Comparison of ENCODE assay signal across 1 cellular context in genomic region chr20:63216041-63216848, GRCh38.
TF ChIP-seq lines count a peak whose summit lies in the region.

Gene YTHDF1 (minus strand): TSS chr20:63216131. CDS start chr20:63215892, 239 bp downstream.

TF ChIP-seq in HepG2, 621 proteins besides CTCF, POLR2A, EP300 and RAD21 (continued from another document and continues in another):
- no peak for TF ChIP-seq ZNF646 (CRISPR knock-in tag; IDR thresholded peaks at IDR 0.05)
- TF ChIP-seq ZNF350 (CRISPR knock-in tag; IDR thresholded peaks at IDR 0.05; ENCODE audit: borderline replicate concordance, low read depth) = peak; percentile 84; the same call in 1 of the 2 replicates
- TF ChIP-seq LBX2 (CRISPR knock-in tag; IDR thresholded peaks at IDR 0.05; ENCODE audit: borderline replicate concordance) = peak; percentile 96
- peak; percentile 90 for TF ChIP-seq ZNF441 (CRISPR knock-in tag; IDR thresholded peaks at IDR 0.05; ENCODE audit: borderline replicate concordance)
- TF ChIP-seq ZNF639 (CRISPR knock-in tag; conservative IDR thresholded peaks at IDR 0.05) = peak; percentile 94
- TF ChIP-seq ZFP82 (CRISPR knock-in tag; IDR thresholded peaks at IDR 0.05; ENCODE audit: borderline replicate concordance) = 0 out of 2 replicates have a peak, but pooled peaks have one; percentile 93
- TF ChIP-seq REXO4 (CRISPR knock-in tag; IDR thresholded peaks at IDR 0.05; ENCODE audit: borderline replicate concordance) = peak; percentile 90; the same call in 1 of the 2 replicates
- peak; percentile 99 for TF ChIP-seq PAWR (CRISPR knock-in tag; IDR thresholded peaks at IDR 0.05; ENCODE audit: borderline replicate concordance)
- no peak for TF ChIP-seq ZBTB1 (CRISPR knock-in tag; IDR thresholded peaks at IDR 0.05; ENCODE audit: borderline replicate concordance)
- TF ChIP-seq SP5 (CRISPR knock-in tag; IDR thresholded peaks at IDR 0.05; ENCODE audit: borderline replicate concordance, low read depth) = peak; percentile 99
- TF ChIP-seq NFIB (CRISPR knock-in tag; IDR thresholded peaks at IDR 0.05; ENCODE audit: borderline replicate concordance) = peak; percentile 92
- peak; percentile 42; the same call in 1 of the 2 replicates for TF ChIP-seq JUND (CRISPR knock-in tag; IDR thresholded peaks at IDR 0.05)
- TF ChIP-seq ZNF816 (CRISPR knock-in tag; IDR thresholded peaks at IDR 0.05; ENCODE audit: borderline replicate concordance) = no peak
- TF ChIP-seq ZNF292 (CRISPR knock-in tag; IDR thresholded peaks at IDR 0.05; ENCODE audit: borderline replicate concordance, low read depth) = no peak
- TF ChIP-seq DPF2 (CRISPR knock-in tag; IDR thresholded peaks at IDR 0.05; ENCODE audit: borderline replicate concordance, low read depth) = peak; percentile 65; the same call in 1 of the 2 replicates
- TF ChIP-seq HNF4A (CRISPR knock-in tag; IDR thresholded peaks at IDR 0.05) = no peak
- TF ChIP-seq EED (CRISPR knock-in tag; IDR thresholded peaks at IDR 0.05) = peak; percentile 81
- peak; percentile 82; the same call in 1 of the 2 replicates for TF ChIP-seq RXRA (CRISPR knock-in tag; IDR thresholded peaks at IDR 0.05)
- 0 out of 2 replicates have a peak, but pooled peaks have one; percentile 37 for TF ChIP-seq TRAFD1 (CRISPR knock-in tag; IDR thresholded peaks at IDR 0.05; ENCODE audit: borderline replicate concordance)
- TF ChIP-seq ZSCAN9 (CRISPR knock-in tag; IDR thresholded peaks at IDR 0.05; ENCODE audit: borderline replicate concordance) = peak; percentile 60; the same call in 1 of the 2 replicates
- peak; percentile 97 for TF ChIP-seq ZNF703 (CRISPR knock-in tag; IDR thresholded peaks at IDR 0.05; ENCODE audit: borderline replicate concordance)
- TF ChIP-seq HNRNPK (IDR thresholded peaks at IDR 0.05; ENCODE audit: low read depth, low read length, poor library complexity, severe bottlenecking) = no peak
- no peak for TF ChIP-seq NPAS2 (CRISPR knock-in tag; IDR thresholded peaks at IDR 0.05; ENCODE audit: borderline replicate concordance)
- peak; percentile 43; the same call in 1 of the 2 replicates for TF ChIP-seq RFX5 (IDR thresholded peaks at IDR 0.05; ENCODE audit: low read depth, low read length)
- peak; percentile 65; the same call in 1 of the 2 replicates for TF ChIP-seq FOXK1 (CRISPR knock-in tag; IDR thresholded peaks at IDR 0.05; ENCODE audit: borderline replicate concordance, low read depth)
- TF ChIP-seq MXI1 (IDR thresholded peaks at IDR 0.05; ENCODE audit: borderline replicate concordance, low read depth, low read length) = peak; percentile 100
- no peak for TF ChIP-seq ZNF549 (CRISPR knock-in tag; IDR thresholded peaks at IDR 0.05)
- peak; percentile 92 for TF ChIP-seq ZNF280B (CRISPR knock-in tag; IDR thresholded peaks at IDR 0.05; ENCODE audit: borderline replicate concordance)
- TF ChIP-seq SP140L (CRISPR knock-in tag; IDR thresholded peaks at IDR 0.05; ENCODE audit: borderline replicate concordance) = no peak
- peak; percentile 98 for TF ChIP-seq SMAD9 (CRISPR knock-in tag; IDR thresholded peaks at IDR 0.05)
- TF ChIP-seq HBP1 (CRISPR knock-in tag; IDR thresholded peaks at IDR 0.05; ENCODE audit: low read depth) = peak; percentile 32; the same call in 1 of the 2 replicates
- peak; percentile 89 for TF ChIP-seq MTF1 (CRISPR knock-in tag; IDR thresholded peaks at IDR 0.05)
- peak; percentile 87 for TF ChIP-seq MEIS2 (CRISPR knock-in tag; IDR thresholded peaks at IDR 0.05)
- TF ChIP-seq ZNF121 (CRISPR knock-in tag; IDR thresholded peaks at IDR 0.05) = no peak
- peak; percentile 91 for TF ChIP-seq MYC (CRISPR knock-in tag; IDR thresholded peaks at IDR 0.05; ENCODE audit: borderline replicate concordance)
- TF ChIP-seq ZBTB14 (CRISPR knock-in tag; IDR thresholded peaks at IDR 0.05) = peak; percentile 87
- TF ChIP-seq FOXM1 (CRISPR knock-in tag; IDR thresholded peaks at IDR 0.05) = no peak
- TF ChIP-seq ZBTB38 (CRISPR knock-in tag; IDR thresholded peaks at IDR 0.05) = no peak; the same call in none of the 2 replicates
- TF ChIP-seq REST (IDR thresholded peaks at IDR 0.05; ENCODE audit: borderline replicate concordance in 1 of 2, low read depth in 1 of 2, low read length in 2 of 2) = peak in 1 of 2 experiments; percentile 25; a peak in 1 of 4 replicates
- TF ChIP-seq ZNF382 (CRISPR knock-in tag; IDR thresholded peaks at IDR 0.05; ENCODE audit: borderline replicate concordance) = no peak
- TF ChIP-seq ZNF782 (CRISPR knock-in tag; IDR thresholded peaks at IDR 0.05; ENCODE audit: borderline replicate concordance) = peak; percentile 99
- TF ChIP-seq ZNF136 (CRISPR knock-in tag; IDR thresholded peaks at IDR 0.05; ENCODE audit: low read depth) = peak; percentile 97
